In genomic region chr11:19365743-19366410, GRCh38 we compare ENCODE assay signal across 11 cellular contexts.
DNase-seq lines count a peak whose midpoint lies in the region; ATAC-seq and TF ChIP-seq lines count a peak whose summit lies in the region.
"Had no signal": no experiment of that assay in that cellular context is flagged by ENCODE, and none has a peak within 500 bp of the region (broad histone marks: within the 10 kb centered on the region; RNA-seq: fewer than 3 reads in every experiment).

No MANE protein-coding gene starts in this region.

- no peaks in the 10 kb centered on the region for H3K9me3 ChIP-seq in trophoblast cell (ENCODE audit: insufficient read depth, low read depth, low read length)
- H3K9me3 ChIP-seq: adrenal gland had no signal

- H4K12ac ChIP-seq in trophoblast cell (ENCODE audit: low read depth, low read length): no peak overlapping the region

- peaks cover 6% of the 10 kb centered on the region for H3K9me3 Mint-ChIP-seq in WTC11
- H3K9me3 Mint-ChIP-seq in activated CD4-positive, alpha-beta T cell treated with anti-CD3 and anti-CD28 coated beads, Interleukin-2, amount 10 ng/mL, durations not matched to agents 24 days and 14 days: no peaks in the 10 kb centered on the region
- H3K9me3 Mint-ChIP-seq: type B pancreatic cell had no signal

- H3K36me3 ChIP-seq in trophoblast cell (ENCODE audit: control insufficient read depth in 1 of 2, insufficient read depth in 2 of 2, low read length in 2 of 2): no peaks in the 10 kb centered on the region
- H3K36me3 ChIP-seq: adrenal gland had no signal

- TF ChIP-seq CTCF in WTC11 (IDR thresholded peaks at IDR 0.05): no peak

- H2BK120ac ChIP-seq in trophoblast cell (ENCODE audit: insufficient read depth, low read length, poor library complexity): peak overlapping the region; percentile 56

- H2BK12ac ChIP-seq in trophoblast cell (ENCODE audit: low read length): peak overlapping the region; percentile 43

- no peak overlapping the region for H3K27ac Mint-ChIP-seq in WTC11
- no peak overlapping the region for H3K27ac Mint-ChIP-seq in activated CD4-positive, alpha-beta T cell treated with anti-CD3 and anti-CD28 coated beads, Interleukin-2, amount 10 ng/mL, durations not matched to agents 24 days and 14 days
- H3K27ac Mint-ChIP-seq: type B pancreatic cell had no signal

- DNase-seq in DMS153 (lab: John Stamatoyannopoulos, UW) (peak; percentile 46), HCEC 1CT (peak; percentile 48), WTC11 (ENCODE audit: low spot score) (no peak), trophoblast cell (no peak), erythroblast (lab: John Stamatoyannopoulos, UW) (no peak), NCI-H2029 (lab: John Stamatoyannopoulos, UW) (no peak), NCI-H226 (no peak)
- DNase-seq in activated CD4-positive, alpha-beta T cell treated with anti-CD3 and anti-CD28 coated beads, Interleukin-2, amount 10 ng/mL, durations not matched to agents 24 days and 14 days: no peak
- DNase-seq: adrenal gland, cortex of kidney had no signal

- no peak overlapping the region for H3K4me3 ChIP-seq in trophoblast cell (ENCODE audit: low read depth, low read length)
- H3K4me3 ChIP-seq: adrenal gland had no signal

- H3K4me2 ChIP-seq in trophoblast cell (ENCODE audit: low read length): no peak overlapping the region

- CTCF ChIA-PET in WTC11 (lab: Charles Lee): interaction anchor here (0.7 to 1.3 kb wide), 2 partner anchors 56 to 289 kb away, joined by 3 read pairs; no protein-coding TSS in a partner anchor

- peak; percentile 36; the same call in 1 of the 2 replicates for ATAC-seq in WTC11

- H2AK5ac ChIP-seq in trophoblast cell (ENCODE audit: low read length): peak overlapping the region; percentile 30

- H3K14ac ChIP-seq in trophoblast cell (ENCODE audit: low read length): no peak overlapping the region

- H3K4me1 Mint-ChIP-seq in WTC11: peaks cover 7% of the 10 kb centered on the region
- no peaks in the 10 kb centered on the region for H3K4me1 Mint-ChIP-seq in activated CD4-positive, alpha-beta T cell treated with anti-CD3 and anti-CD28 coated beads, Interleukin-2, amount 10 ng/mL, durations not matched to agents 24 days and 14 days

- peaks cover 18% of the 10 kb centered on the region for H3K79me1 ChIP-seq in trophoblast cell (ENCODE audit: low read length)

- peak overlapping the region; percentile 32 for H3K27ac ChIP-seq in trophoblast cell (ENCODE audit: low read depth, low read length)

- no peak for TF ChIP-seq POLR2A in erythroblast (IDR thresholded peaks at IDR 0.05; ENCODE audit: low read length)

- intact Hi-C loops in activated CD4-positive, alpha-beta T cell treated with anti-CD3 and anti-CD28 coated beads, Interleukin-2, amount 10 ng/mL, durations not matched to agents 24 days and 14 days (cut with micrococcal nuclease): no loop called here

- H4K91ac ChIP-seq in trophoblast cell (ENCODE audit: low read depth, low read length): peak overlapping the region; percentile 45

- H4K8ac ChIP-seq in trophoblast cell (ENCODE audit: low read depth, low read length): peak overlapping the region; percentile 26

- H3K4me1 ChIP-seq in trophoblast cell (ENCODE audit: control insufficient read depth in 1 of 2, insufficient read depth in 2 of 2, low read length in 2 of 2): peaks cover 10 to 16% of the 10 kb centered on the region in 2 experiments
- H3K4me1 ChIP-seq: adrenal gland had no signal

- H3K4ac ChIP-seq in trophoblast cell (ENCODE audit: low read depth, low read length): no peak overlapping the region

- no peak overlapping the region for H3K9ac ChIP-seq in trophoblast cell (ENCODE audit: low read length)

- no peak overlapping the region for H3K18ac ChIP-seq in trophoblast cell (ENCODE audit: low read length)

- no peak overlapping the region for H3K23ac ChIP-seq in trophoblast cell (ENCODE audit: low read length)

- no peaks in the 10 kb centered on the region for H3K27me3 ChIP-seq in trophoblast cell (ENCODE audit: insufficient read depth, low read length)
- H3K27me3 ChIP-seq: adrenal gland had no signal

- no peaks in the 10 kb centered on the region for H3K27me3 Mint-ChIP-seq in WTC11 (ENCODE audit: low read depth)
- H3K27me3 Mint-ChIP-seq in activated CD4-positive, alpha-beta T cell treated with anti-CD3 and anti-CD28 coated beads, Interleukin-2, amount 10 ng/mL, durations not matched to agents 24 days and 14 days: peaks cover 11% of the 10 kb centered on the region

- H2BK5ac ChIP-seq in trophoblast cell (ENCODE audit: low read depth, low read length, poor library complexity): no peak overlapping the region

- POLR2A ChIA-PET in WTC11 (lab: Charles Lee): no interaction called here

- H3K36me3 Mint-ChIP-seq in WTC11: no peaks in the 10 kb centered on the region
- H3K36me3 Mint-ChIP-seq in activated CD4-positive, alpha-beta T cell treated with anti-CD3 and anti-CD28 coated beads, Interleukin-2, amount 10 ng/mL, durations not matched to agents 24 days and 14 days (ENCODE audit: low read depth): no peaks in the 10 kb centered on the region
- H3K36me3 Mint-ChIP-seq: type B pancreatic cell had no signal

- no CpG with 5 or more reads among the region's 1 CpG for WGBS in trophoblast cell (ENCODE audit: extremely low coverage, insufficient coverage, insufficient read length)

- H3K4me3 Mint-ChIP-seq in WTC11: no peak overlapping the region
- H3K4me3 Mint-ChIP-seq in activated CD4-positive, alpha-beta T cell treated with anti-CD3 and anti-CD28 coated beads, Interleukin-2, amount 10 ng/mL, durations not matched to agents 24 days and 14 days: no peak overlapping the region
- H3K4me3 Mint-ChIP-seq: type B pancreatic cell had no signal

- H3K79me2 ChIP-seq in trophoblast cell (ENCODE audit: control insufficient read depth, insufficient read depth, low read length, poor library complexity): no peaks in the 10 kb centered on the region

- H2AFZ ChIP-seq in trophoblast cell (ENCODE audit: insufficient read depth, low read length, poor library complexity): no peak overlapping the region

TF ChIP-seq in WTC11, 78 proteins besides CTCF, POLR2A, EP300 and RAD21:
- TF ChIP-seq ZNF219 (CRISPR knock-in tag; IDR thresholded peaks at IDR 0.05; ENCODE audit: borderline replicate concordance) (no peak), MLX (CRISPR knock-in tag; IDR thresholded peaks at IDR 0.05) (no peak), ATF3 (CRISPR knock-in tag; conservative IDR thresholded peaks at IDR 0.05) (no peak), OVOL2 (CRISPR knock-in tag; IDR thresholded peaks at IDR 0.05; ENCODE audit: borderline replicate concordance) (no peak)

Comparison
In these comparisons a context has a peak if more than half of its experiments do, and no peak if none do; other contexts are left out.
1. DNase-seq: peak in DMS153 (single experiment) and HCEC 1CT (single experiment); none in WTC11 (single experiment), trophoblast cell (0 of 2), activated CD4-positive, alpha-beta T cell treated with anti-CD3 and anti-CD28 coated beads, Interleukin-2, amount 10 ng/mL, durations not matched to agents 24 days and 14 days (single experiment), erythroblast (0 of 2), NCI-H2029 (single experiment) and NCI-H226 (single experiment).